ENCODE assay signal across 10 cellular contexts in genomic region chr9:89522979-89523305, GRCh38. TPM values are rescaled to one million over a fixed set of nuclear protein-coding genes. Genes with fewer than 3 reads are reported as not detected.
DNase-seq lines count a peak whose midpoint lies in the region; ATAC-seq and TF ChIP-seq lines count a peak whose summit lies in the region.
"Had no signal": no experiment of that assay in that cellular context is flagged by ENCODE, and none has a peak within 500 bp of the region (broad histone marks: within the 10 kb centered on the region; RNA-seq: fewer than 3 reads in every experiment).

No MANE protein-coding gene starts in this region.

- peak overlapping the region; percentile 56 for H3K4me3 Mint-ChIP-seq in activated CD8-positive, alpha-beta memory T cell treated with anti-CD3 and anti-CD28 coated beads, Interleukin-2, amount 10 ng/mL, durations not matched to agents 7 days and 5 days
- H3K4me3 Mint-ChIP-seq in activated T-helper 2 cell treated with anti-CD3 and anti-CD28 coated beads, Interferon-gamma antibody, Interleukin-2, Interleukin-4, amounts not matched to agents 10 μg/mL and 5 μg/mL and 100 μg/mL, durations not matched to agents 14 hours and 24 hours and 36 hours (ENCODE audit: low read depth), result peak overlapping the region; percentile 71
- no peak overlapping the region for H3K4me3 Mint-ChIP-seq in stimulated activated memory B cell treated with anti-CD40 and anti-IgM and Interleukin-4, amounts not matched to agents 10 μg/mL and 1 μg/mL and 100 μg/mL, for 72 hours

- no TSS peak for BruUV-seq in PC-3 (replicated peaks; lab: Mats Ljungman, UMichigan)

- no peaks in the 10 kb centered on the region for H3K79me2 ChIP-seq in PC-3 (ENCODE audit: low read length)

- intact Hi-C loops in activated T-helper 2 cell treated with anti-CD3 and anti-CD28 coated beads, Interferon-gamma antibody, Interleukin-2, Interleukin-4, amounts not matched to agents 10 μg/mL and 5 μg/mL and 100 μg/mL, durations not matched to agents 14 hours and 24 hours and 36 hours (cut with micrococcal nuclease), result loop anchor here (1.0 to 2.0 kb wide), 4 partner anchors 9 to 204 kb away; partner anchors contain the start of gene SECISBP2
- intact Hi-C loops in mucosa of descending colon (cut with DNase I, micrococcal nuclease), result no loop called here
- intact Hi-C loops in PC-3 (cut with micrococcal nuclease), result no loop called here

- peaks cover 4% of the 10 kb centered on the region for H3K9me3 Mint-ChIP-seq in activated CD8-positive, alpha-beta memory T cell treated with anti-CD3 and anti-CD28 coated beads, Interleukin-2, amount 10 ng/mL, durations not matched to agents 7 days and 5 days (ENCODE audit: low read depth)
- H3K9me3 Mint-ChIP-seq in activated T-helper 2 cell treated with anti-CD3 and anti-CD28 coated beads, Interferon-gamma antibody, Interleukin-2, Interleukin-4, amounts not matched to agents 10 μg/mL and 5 μg/mL and 100 μg/mL, durations not matched to agents 14 hours and 24 hours and 36 hours, result peaks cover 9% of the 10 kb centered on the region
- no peaks in the 10 kb centered on the region for H3K9me3 Mint-ChIP-seq in stimulated activated memory B cell treated with anti-CD40 and anti-IgM and Interleukin-4, amounts not matched to agents 10 μg/mL and 1 μg/mL and 100 μg/mL, for 72 hours

- DNase-seq in activated CD8-positive, alpha-beta memory T cell treated with anti-CD3 and anti-CD28 coated beads, Interleukin-2, amount 10 ng/mL, durations not matched to agents 7 days and 5 days, result no peak
- no peak for DNase-seq in activated CD8-positive, alpha-beta memory T cell treated with anti-CD3 and anti-CD28 coated beads, Interleukin-2, amount 50 U/mL, for 48 hours
- DNase-seq in activated T-helper 2 cell treated with anti-CD3 and anti-CD28 coated beads, Interferon-gamma antibody, Interleukin-2, Interleukin-4, amounts not matched to agents 10 μg/mL and 5 μg/mL and 100 μg/mL, durations not matched to agents 14 hours and 24 hours and 36 hours (ENCODE audit: low spot score), result no peak
- DNase-seq in mucosa of descending colon, result no peak
- DNase-seq in PC-3, result no peak
- no peak for DNase-seq in NCI-H1048 (lab: John Stamatoyannopoulos, UW)
- DNase-seq: NCI-H187 treated with DMSO at 0.1 percent for 48 hours, PC-9 had no signal

- ATAC-seq in activated CD8-positive, alpha-beta memory T cell treated with anti-CD3 and anti-CD28 coated beads, Interleukin-2, amount 10 ng/mL, durations not matched to agents 7 days and 5 days, result peak; percentile 1
- ATAC-seq in HG03097 (IDR thresholded peaks at IDR 0.05; ENCODE audit: low FRiP score, unreplicated experiment) (peak; percentile 7), mucosa of descending colon (no peak), PC-3 (no peak)
- peak; percentile 6 for ATAC-seq in stimulated activated memory B cell treated with anti-CD40 and anti-IgM and Interleukin-4, amounts not matched to agents 10 μg/mL and 1 μg/mL and 100 μg/mL, for 72 hours

- TF ChIP-seq CTCF in mucosa of descending colon (IDR thresholded peaks at IDR 0.05) (no peak), PC-3 (conservative IDR thresholded peaks at IDR 0.05; ENCODE audit: low read depth, low read length) (no peak)

- POLR2A ChIA-PET in PC-3 (lab: Charles Lee; ENCODE audit: unreplicated experiment), result no interaction called here

- CTCF ChIA-PET in activated CD8-positive, alpha-beta memory T cell treated with anti-CD3 and anti-CD28 coated beads, Interleukin-2, amount 10 ng/mL, durations not matched to agents 7 days and 5 days (lab: Charles Lee), result interaction anchor here (0.9 to 6.3 kb wide), 12 partner anchors 12 to 104 kb away, joined by 3 to 50 read pairs (median 8); no protein-coding TSS in a partner anchor
- CTCF ChIA-PET in PC-3 (lab: Charles Lee), result no interaction called here

- no peak overlapping the region for H2AFZ ChIP-seq in PC-3 (ENCODE audit: low read length)
- H2AFZ ChIP-seq: PC-9 had no signal

- H3K9ac ChIP-seq in PC-3 (ENCODE audit: low read length), result no peak overlapping the region

- H3K36me3 ChIP-seq in mucosa of descending colon (ENCODE audit: low read depth) (no peaks in the 10 kb centered on the region), PC-3 (ENCODE audit: low read depth, low read length) (no peaks in the 10 kb centered on the region)

- H3K27ac ChIP-seq in PC-3 (ENCODE audit: low read length), result no peak overlapping the region
- H3K27ac ChIP-seq: PC-9 had no signal

- H4K20me1 ChIP-seq in PC-3 (ENCODE audit: low read length), result no peaks in the 10 kb centered on the region

- H3K36me3 Mint-ChIP-seq in activated CD8-positive, alpha-beta memory T cell treated with anti-CD3 and anti-CD28 coated beads, Interleukin-2, amount 10 ng/mL, durations not matched to agents 7 days and 5 days, result peaks cover 9% of the 10 kb centered on the region
- H3K36me3 Mint-ChIP-seq in activated T-helper 2 cell treated with anti-CD3 and anti-CD28 coated beads, Interferon-gamma antibody, Interleukin-2, Interleukin-4, amounts not matched to agents 10 μg/mL and 5 μg/mL and 100 μg/mL, durations not matched to agents 14 hours and 24 hours and 36 hours (ENCODE audit: low read depth), result peaks cover 12% of the 10 kb centered on the region
- no peaks in the 10 kb centered on the region for H3K36me3 Mint-ChIP-seq in stimulated activated memory B cell treated with anti-CD40 and anti-IgM and Interleukin-4, amounts not matched to agents 10 μg/mL and 1 μg/mL and 100 μg/mL, for 72 hours

- H3K27ac Mint-ChIP-seq in activated CD8-positive, alpha-beta memory T cell treated with anti-CD3 and anti-CD28 coated beads, Interleukin-2, amount 10 ng/mL, durations not matched to agents 7 days and 5 days, result peak overlapping the region; percentile 96
- H3K27ac Mint-ChIP-seq in activated T-helper 2 cell treated with anti-CD3 and anti-CD28 coated beads, Interferon-gamma antibody, Interleukin-2, Interleukin-4, amounts not matched to agents 10 μg/mL and 5 μg/mL and 100 μg/mL, durations not matched to agents 14 hours and 24 hours and 36 hours, result peak overlapping the region; percentile 100
- peak overlapping the region; percentile 90 for H3K27ac Mint-ChIP-seq in stimulated activated memory B cell treated with anti-CD40 and anti-IgM and Interleukin-4, amounts not matched to agents 10 μg/mL and 1 μg/mL and 100 μg/mL, for 72 hours

- no peaks in the 10 kb centered on the region for H3K27me3 ChIP-seq in PC-3 (ENCODE audit: low read length)

- no peaks in the 10 kb centered on the region for H3K27me3 Mint-ChIP-seq in activated CD8-positive, alpha-beta memory T cell treated with anti-CD3 and anti-CD28 coated beads, Interleukin-2, amount 10 ng/mL, durations not matched to agents 7 days and 5 days
- no peaks in the 10 kb centered on the region for H3K27me3 Mint-ChIP-seq in activated T-helper 2 cell treated with anti-CD3 and anti-CD28 coated beads, Interferon-gamma antibody, Interleukin-2, Interleukin-4, amounts not matched to agents 10 μg/mL and 5 μg/mL and 100 μg/mL, durations not matched to agents 14 hours and 24 hours and 36 hours (ENCODE audit: low read depth)
- no peaks in the 10 kb centered on the region for H3K27me3 Mint-ChIP-seq in stimulated activated memory B cell treated with anti-CD40 and anti-IgM and Interleukin-4, amounts not matched to agents 10 μg/mL and 1 μg/mL and 100 μg/mL, for 72 hours

- no peak overlapping the region for H3K4me2 ChIP-seq in PC-3 (ENCODE audit: low read length)

- H3K9me3 ChIP-seq in mucosa of descending colon (no peaks in the 10 kb centered on the region), PC-3 (ENCODE audit: low read length) (no peaks in the 10 kb centered on the region)

- peaks cover 7% of the 10 kb centered on the region for H3K4me1 ChIP-seq in mucosa of descending colon (ENCODE audit: low read depth)
- peaks cover 21% of the 10 kb centered on the region for H3K4me1 ChIP-seq in PC-3 (ENCODE audit: insufficient read depth, low read length)

- H3K9me2 ChIP-seq in PC-3 (replicated peaks; ENCODE audit: low read length), result no peaks in the 10 kb centered on the region

- H3K4me3 ChIP-seq in mucosa of descending colon, result no peak overlapping the region
- no peak overlapping the region for H3K4me3 ChIP-seq in PC-3 (ENCODE audit: low read length)
- H3K4me3 ChIP-seq: PC-9 had no signal

- peaks cover 98% of the 10 kb centered on the region for H3K4me1 Mint-ChIP-seq in activated CD8-positive, alpha-beta memory T cell treated with anti-CD3 and anti-CD28 coated beads, Interleukin-2, amount 10 ng/mL, durations not matched to agents 7 days and 5 days
- peaks cover 84% of the 10 kb centered on the region for H3K4me1 Mint-ChIP-seq in activated T-helper 2 cell treated with anti-CD3 and anti-CD28 coated beads, Interferon-gamma antibody, Interleukin-2, Interleukin-4, amounts not matched to agents 10 μg/mL and 5 μg/mL and 100 μg/mL, durations not matched to agents 14 hours and 24 hours and 36 hours (ENCODE audit: low read depth)
- H3K4me1 Mint-ChIP-seq in stimulated activated memory B cell treated with anti-CD40 and anti-IgM and Interleukin-4, amounts not matched to agents 10 μg/mL and 1 μg/mL and 100 μg/mL, for 72 hours, result peaks cover 64% of the 10 kb centered on the region

- H3F3A ChIP-seq in PC-3 (ENCODE audit: low read length, unreplicated experiment), result no peaks in the 10 kb centered on the region

RNA-seq across cellular contexts. Expression of gene SEMA4D, which starts 25.0 kb away (rescaled TPM):
- total RNA-seq in activated CD8-positive, alpha-beta memory T cell treated with anti-CD3 and anti-CD28 coated beads, Interleukin-2, amount 10 ng/mL, durations not matched to agents 7 days and 5 days, result 100 to 1,000 TPM; 408 to 525 TPM
- total RNA-seq in activated T-helper 2 cell treated with anti-CD3 and anti-CD28 coated beads, Interferon-gamma antibody, Interleukin-2, Interleukin-4, amounts not matched to agents 10 μg/mL and 5 μg/mL and 100 μg/mL, durations not matched to agents 14 hours and 24 hours and 36 hours, result 317 and 330 TPM in 2 replicates
- 10 to 100 TPM; 20.9 to 26.9 (median 23.1) TPM for total RNA-seq in mucosa of descending colon
- 5.0 and 8.0 TPM in 2 replicates for total RNA-seq in PC-3 (2014; rRNA removed)

Comparison
In these comparisons a context has a peak if more than half of its experiments do, and no peak if none do; other contexts are left out.
1. ATAC-seq: peak in activated CD8-positive, alpha-beta memory T cell treated with anti-CD3 and anti-CD28 coated beads, Interleukin-2, amount 10 ng/mL, durations not matched to agents 7 days and 5 days (single experiment), HG03097 (single experiment) and stimulated activated memory B cell treated with anti-CD40 and anti-IgM and Interleukin-4, amounts not matched to agents 10 μg/mL and 1 μg/mL and 100 μg/mL, for 72 hours (single experiment); none in mucosa of descending colon (single experiment) and PC-3 (single experiment).
2. RNA of gene SEMA4D, which starts 25.0 kb away (total RNA-seq): 408 to 525 TPM in activated CD8-positive, alpha-beta memory T cell treated with anti-CD3 and anti-CD28 coated beads, Interleukin-2, amount 10 ng/mL, durations not matched to agents 7 days and 5 days and 317 to 330 TPM in activated T-helper 2 cell treated with anti-CD3 and anti-CD28 coated beads, Interferon-gamma antibody, Interleukin-2, Interleukin-4, amounts not matched to agents 10 μg/mL and 5 μg/mL and 100 μg/mL, durations not matched to agents 14 hours and 24 hours and 36 hours; 20.9 to 26.9 TPM in mucosa of descending colon and 5.0 to 8.0 TPM in PC-3; every median in the first group is over 10 times any median in the second.
3. Peak in every context shown above with its lines, with median percentiles within 50 percentile points of each other: H3K27ac Mint-ChIP-seq.